13 cellular contexts compared by ENCODE assay signal in genomic region chr2:50347355-50348044, GRCh38.
A peak's percentile ranks its signal among the peaks of the same experiment; 100 is the strongest.
DNase-seq lines count a peak whose midpoint lies in the region; ATAC-seq and TF ChIP-seq lines count a peak whose summit lies in the region.
"Had no signal": no experiment of that assay in that cellular context is flagged by ENCODE, and none has a peak within 500 bp of the region (broad histone marks: within the 10 kb centered on the region; RNA-seq: fewer than 3 reads in every experiment).

No MANE protein-coding gene starts in this region.

- POLR2A ChIA-PET in activated CD8-positive, alpha-beta T cell treated with anti-CD3 and anti-CD28 coated beads for 36 hours (lab: Charles Lee) = no interaction called here

- no peak overlapping the region for H3K27ac Mint-ChIP-seq in activated CD8-positive, alpha-beta T cell treated with anti-CD3 and anti-CD28 coated beads for 36 hours
- H3K27ac Mint-ChIP-seq: activated naive CD8-positive, alpha-beta T cell treated with anti-CD3 and anti-CD28 coated beads, Interleukin-2, amount 10 ng/mL, durations not matched to agents 7 days and 5 days; stimulated activated effector memory CD8-positive, alpha-beta T cell treated with anti-CD3 and anti-CD28 coated beads, Interleukin-12 subunit alpha, Interleukin-12 subunit beta, amount 100 ng/mL, for 72 hours had no signal

- peaks cover 24% of the 10 kb centered on the region for H3K27me3 Mint-ChIP-seq in activated CD8-positive, alpha-beta T cell treated with anti-CD3 and anti-CD28 coated beads for 36 hours

- H3K27ac ChIP-seq in angular gyrus (ENCODE audit: low read depth, low read length) = peak overlapping the region; percentile 41

- no peak overlapping the region for H3K4me3 Mint-ChIP-seq in activated CD8-positive, alpha-beta T cell treated with anti-CD3 and anti-CD28 coated beads for 36 hours
- H3K4me3 Mint-ChIP-seq: activated naive CD8-positive, alpha-beta T cell treated with anti-CD3 and anti-CD28 coated beads, Interleukin-2, amount 10 ng/mL, durations not matched to agents 7 days and 5 days; stimulated activated effector memory CD8-positive, alpha-beta T cell treated with anti-CD3 and anti-CD28 coated beads, Interleukin-12 subunit alpha, Interleukin-12 subunit beta, amount 100 ng/mL, for 72 hours had no signal

- H3K4me1 Mint-ChIP-seq in activated CD8-positive, alpha-beta T cell treated with anti-CD3 and anti-CD28 coated beads for 36 hours (ENCODE audit: low read depth) = no peaks in the 10 kb centered on the region
- H3K4me1 Mint-ChIP-seq: activated naive CD8-positive, alpha-beta T cell treated with anti-CD3 and anti-CD28 coated beads, Interleukin-2, amount 10 ng/mL, durations not matched to agents 7 days and 5 days; stimulated activated effector memory CD8-positive, alpha-beta T cell treated with anti-CD3 and anti-CD28 coated beads, Interleukin-12 subunit alpha, Interleukin-12 subunit beta, amount 100 ng/mL, for 72 hours had no signal

- peak; percentile 45 for DNase-seq in activated CD8-positive, alpha-beta memory T cell treated with anti-CD3 and anti-CD28 coated beads, Interleukin-2, amount 50 U/mL, for 48 hours
- no peak for DNase-seq in activated CD8-positive, alpha-beta memory T cell treated with anti-CD3 and anti-CD28 coated beads for 24 hours
- peak; percentile 43 for DNase-seq in inferior parietal cortex (ENCODE audit: extremely low spot score)
- peak; percentile 41 for DNase-seq in superior temporal gyrus (ENCODE audit: extremely low spot score)
- no peak for DNase-seq in stimulated activated CD4-positive, alpha-beta T cell treated with anti-CD3 and anti-CD28 coated beads, Interleukin-4, amount 100 ng/mL, for 1 hour
- DNase-seq in activated CD8-positive, alpha-beta T cell treated with anti-CD3 and anti-CD28 coated beads for 36 hours = no peak
- DNase-seq: activated CD4-positive, alpha-beta T cell treated with anti-CD3 and anti-CD28 coated beads for 1 hour; activated naive CD8-positive, alpha-beta T cell treated with anti-CD3 and anti-CD28 coated beads, Interleukin-2, amount 10 ng/mL, durations not matched to agents 7 days and 5 days; GOT3; small intestine had no signal

- no peak for TF ChIP-seq CTCF in activated CD8-positive, alpha-beta T cell treated with anti-CD3 and anti-CD28 coated beads for 36 hours (IDR thresholded peaks at IDR 0.05)

- no peaks in the 10 kb centered on the region for H3K36me3 Mint-ChIP-seq in activated CD8-positive, alpha-beta T cell treated with anti-CD3 and anti-CD28 coated beads for 36 hours (ENCODE audit: low read depth)
- H3K36me3 Mint-ChIP-seq: activated naive CD8-positive, alpha-beta T cell treated with anti-CD3 and anti-CD28 coated beads, Interleukin-2, amount 10 ng/mL, durations not matched to agents 7 days and 5 days; stimulated activated effector memory CD8-positive, alpha-beta T cell treated with anti-CD3 and anti-CD28 coated beads, Interleukin-12 subunit alpha, Interleukin-12 subunit beta, amount 100 ng/mL, for 72 hours had no signal

- intact Hi-C loops in activated CD8-positive, alpha-beta T cell treated with anti-CD3 and anti-CD28 coated beads for 36 hours (cut with micrococcal nuclease) = no loop called here

- CTCF ChIA-PET in activated CD8-positive, alpha-beta T cell treated with anti-CD3 and anti-CD28 coated beads for 36 hours (lab: Charles Lee) = no interaction called here

- peaks cover 3% of the 10 kb centered on the region for H3K9me3 Mint-ChIP-seq in activated CD8-positive, alpha-beta T cell treated with anti-CD3 and anti-CD28 coated beads for 36 hours
- H3K9me3 Mint-ChIP-seq: activated naive CD8-positive, alpha-beta T cell treated with anti-CD3 and anti-CD28 coated beads, Interleukin-2, amount 10 ng/mL, durations not matched to agents 7 days and 5 days had no signal

- ATAC-seq in activated CD8-positive, alpha-beta T cell treated with anti-CD3 and anti-CD28 coated beads for 36 hours = no peak
- ATAC-seq in HG03460 (IDR thresholded peaks at IDR 0.05; ENCODE audit: unreplicated experiment) = no peak
- ATAC-seq: stimulated activated effector memory CD8-positive, alpha-beta T cell treated with anti-CD3 and anti-CD28 coated beads, Interleukin-12 subunit alpha, Interleukin-12 subunit beta, amount 100 ng/mL, for 72 hours had no signal

Comparison
In these comparisons a context has a peak if more than half of its experiments do, and no peak if none do; other contexts are left out.
1. DNase-seq: peak in activated CD8-positive, alpha-beta memory T cell treated with anti-CD3 and anti-CD28 coated beads, Interleukin-2, amount 50 U/mL, for 48 hours (single experiment), inferior parietal cortex (single experiment) and superior temporal gyrus (single experiment); none in activated CD8-positive, alpha-beta memory T cell treated with anti-CD3 and anti-CD28 coated beads for 24 hours (single experiment), stimulated activated CD4-positive, alpha-beta T cell treated with anti-CD3 and anti-CD28 coated beads, Interleukin-4, amount 100 ng/mL, for 1 hour (single experiment) and activated CD8-positive, alpha-beta T cell treated with anti-CD3 and anti-CD28 coated beads for 36 hours (single experiment).